In genomic region chr14:53599221-53599945, GRCh38 we compare ENCODE assay signal across 26 cellular contexts.
DNase-seq lines count a peak whose midpoint lies in the region; ATAC-seq lines count a peak whose summit lies in the region.
"Had no signal": no experiment of that assay in that cellular context is flagged by ENCODE, and none has a peak within 500 bp of the region (broad histone marks: within the 10 kb centered on the region; RNA-seq: fewer than 3 reads in every experiment).

No MANE protein-coding gene starts in this region.

- H2AK5ac ChIP-seq in mesenchymal stem cell (ENCODE audit: low read length, severe bottlenecking): peak overlapping the region; percentile 59

- H3K36me3 Mint-ChIP-seq in activated T-helper 2 cell treated with anti-CD3 and anti-CD28 coated beads, Interferon-gamma antibody, Interleukin-2, Interleukin-4, amounts not matched to agents 10 μg/mL and 5 μg/mL and 100 μg/mL, durations not matched to agents 14 hours and 24 hours and 36 hours (ENCODE audit: low read depth): no peaks in the 10 kb centered on the region
- H3K36me3 Mint-ChIP-seq: naive thymus-derived CD4-positive, alpha-beta T cell had no signal

- no peaks in the 10 kb centered on the region for H3K9me3 Mint-ChIP-seq in activated T-helper 2 cell treated with anti-CD3 and anti-CD28 coated beads, Interferon-gamma antibody, Interleukin-2, Interleukin-4, amounts not matched to agents 10 μg/mL and 5 μg/mL and 100 μg/mL, durations not matched to agents 14 hours and 24 hours and 36 hours
- H3K9me3 Mint-ChIP-seq: activated naive CD4-positive, alpha-beta T cell treated with anti-CD3 and anti-CD28 coated beads for 36 hours had no signal

- no peak overlapping the region for H3K4me3 Mint-ChIP-seq in activated T-helper 2 cell treated with anti-CD3 and anti-CD28 coated beads, Interferon-gamma antibody, Interleukin-2, Interleukin-4, amounts not matched to agents 10 μg/mL and 5 μg/mL and 100 μg/mL, durations not matched to agents 14 hours and 24 hours and 36 hours (ENCODE audit: low read depth)
- H3K4me3 Mint-ChIP-seq: activated CD8-positive, alpha-beta T cell treated with anti-CD3 and anti-CD28 coated beads, Interleukin-2, amount 10 ng/mL, durations not matched to agents 7 days and 5 days; activated naive CD4-positive, alpha-beta T cell treated with anti-CD3 and anti-CD28 coated beads for 36 hours; central memory CD8-positive, alpha-beta T cell; naive thymus-derived CD4-positive, alpha-beta T cell had no signal

- no peak overlapping the region for H3K4me3 ChIP-seq in mesenchymal stem cell (ENCODE audit: insufficient read depth in 1 of 2, low read depth in 1 of 2, low read length in 2 of 2)
- H3K4me3 ChIP-seq: BLaER1 treated with 17β-estradiol and CSF1 and Interleukin-3, amounts not matched to agents 10 nM and 100 nM; lung had no signal

- H3K79me1 ChIP-seq in mesenchymal stem cell (replicated peaks; ENCODE audit: low read length, poor library complexity, severe bottlenecking): no peaks in the 10 kb centered on the region

- 75% methylated on average over 5 of the region's 6 CpGs for WGBS in mesenchymal stem cell

- H2BK15ac ChIP-seq in mesenchymal stem cell (ENCODE audit: low read depth, poor library complexity, severe bottlenecking): no peak overlapping the region

- no peak overlapping the region for H2BK12ac ChIP-seq in mesenchymal stem cell (ENCODE audit: low read length in 2 of 2)

- no peaks in the 10 kb centered on the region for H3K9me3 ChIP-seq in mesenchymal stem cell (ENCODE audit: control insufficient read depth, low read length)

- H3K27me3 Mint-ChIP-seq in activated T-helper 2 cell treated with anti-CD3 and anti-CD28 coated beads, Interferon-gamma antibody, Interleukin-2, Interleukin-4, amounts not matched to agents 10 μg/mL and 5 μg/mL and 100 μg/mL, durations not matched to agents 14 hours and 24 hours and 36 hours (ENCODE audit: low read depth): no peaks in the 10 kb centered on the region
- H3K27me3 Mint-ChIP-seq: central memory CD8-positive, alpha-beta T cell had no signal

- no peak overlapping the region for H4K91ac ChIP-seq in mesenchymal stem cell (ENCODE audit: low read length)

- intact Hi-C loops in activated T-helper 2 cell treated with anti-CD3 and anti-CD28 coated beads, Interferon-gamma antibody, Interleukin-2, Interleukin-4, amounts not matched to agents 10 μg/mL and 5 μg/mL and 100 μg/mL, durations not matched to agents 14 hours and 24 hours and 36 hours (cut with micrococcal nuclease): no loop called here

- H3K18ac ChIP-seq in mesenchymal stem cell (ENCODE audit: low read depth in 1 of 2, low read length in 2 of 2): no peak overlapping the region

- peak overlapping the region; percentile 32 for H3K27ac ChIP-seq in mesenchymal stem cell (ENCODE audit: low read length, poor library complexity, severe bottlenecking)
- H3K27ac ChIP-seq: BLaER1 treated with 17β-estradiol and CSF1 and Interleukin-3, amounts not matched to agents 10 nM and 100 nM had no signal

- no peak overlapping the region for H3K9ac ChIP-seq in mesenchymal stem cell (ENCODE audit: low read length)
- H3K9ac ChIP-seq: BLaER1 treated with 17β-estradiol and CSF1 and Interleukin-3, amounts not matched to agents 10 nM and 100 nM had no signal

- no peak for ATAC-seq in HG02678 (IDR thresholded peaks at IDR 0.05; ENCODE audit: unreplicated experiment)
- ATAC-seq: activated CD4-positive, CD25-positive, alpha-beta regulatory T cell treated with anti-CD3 and anti-CD28 coated beads, Interleukin-2, amount 50 U/mL, for 24 hours; activated CD8-positive, alpha-beta T cell treated with anti-CD3 and anti-CD28 coated beads, Interleukin-2, amount 10 ng/mL, durations not matched to agents 7 days and 5 days; naive thymus-derived CD4-positive, alpha-beta T cell; Right ventricle myocardium inferior had no signal

- H3K27me3 ChIP-seq in mesenchymal stem cell (ENCODE audit: control insufficient read depth in 1 of 2, insufficient read depth in 1 of 2, low read length in 2 of 2): no peaks in the 10 kb centered on the region
- H3K27me3 ChIP-seq: BLaER1 treated with 17β-estradiol and CSF1 and Interleukin-3, amounts not matched to agents 10 nM and 100 nM had no signal

- no peaks in the 10 kb centered on the region for H3K36me3 ChIP-seq in mesenchymal stem cell (ENCODE audit: control insufficient read depth in 1 of 2, insufficient read depth in 2 of 2, low read depth in 1 of 2, low read length in 2 of 2)
- H3K36me3 ChIP-seq: BLaER1 treated with 17β-estradiol and CSF1 and Interleukin-3, amounts not matched to agents 10 nM and 100 nM had no signal

- no peak overlapping the region for H3K23ac ChIP-seq in mesenchymal stem cell (ENCODE audit: low read length in 2 of 2)

- DNase-seq in DMS79 (lab: John Stamatoyannopoulos, UW): peak; percentile 94
- peak; percentile 19 for DNase-seq in LHCN-M2 (ENCODE audit: low read depth)
- DNase-seq in astrocyte of the hippocampus (ENCODE audit: low read depth, low spot score): peak; percentile 36
- no peak for DNase-seq in mesenchymal stem cell
- DNase-seq in activated T-helper 2 cell treated with anti-CD3 and anti-CD28 coated beads, Interferon-gamma antibody, Interleukin-2, Interleukin-4, amounts not matched to agents 10 μg/mL and 5 μg/mL and 100 μg/mL, durations not matched to agents 14 hours and 24 hours and 36 hours (ENCODE audit: low spot score): no peak
- no peak for DNase-seq in activated CD8-positive, alpha-beta memory T cell treated with anti-CD3 and anti-CD28 coated beads, Interleukin-2, amount 50 U/mL, for 4 hours
- no peak for DNase-seq in activated gamma-delta T cell treated with Interleukin-2 at 50 U/mL for 16 hours
- DNase-seq: activated CD8-positive, alpha-beta T cell treated with anti-CD3 and anti-CD28 coated beads, Interleukin-2, amount 10 ng/mL, durations not matched to agents 7 days and 5 days; activated naive CD4-positive, alpha-beta T cell treated with anti-CD3 and anti-CD28 coated beads for 36 hours; activated T-cell treated with anti-CD3 and anti-CD28 coated beads, Interleukin-2, amount 50 U/mL, for 1 hour; amygdala; Calu3; erythroblast; foreskin melanocyte; GOT3; naive thymus-derived CD4-positive, alpha-beta T cell; NCI-H1105 treated with DMSO at 0.1 percent for 48 hours; NCI-H2171 treated with DMSO at 0.1 percent for 48 hours; NCI-H774; substantia nigra had no signal

- H3K4me2 ChIP-seq in mesenchymal stem cell (ENCODE audit: low read length, poor library complexity, severe bottlenecking): no peak overlapping the region
- H3K4me2 ChIP-seq: BLaER1 treated with 17β-estradiol and CSF1 and Interleukin-3, amounts not matched to agents 10 nM and 100 nM had no signal

- no peaks in the 10 kb centered on the region for H3K4me1 Mint-ChIP-seq in activated T-helper 2 cell treated with anti-CD3 and anti-CD28 coated beads, Interferon-gamma antibody, Interleukin-2, Interleukin-4, amounts not matched to agents 10 μg/mL and 5 μg/mL and 100 μg/mL, durations not matched to agents 14 hours and 24 hours and 36 hours (ENCODE audit: low read depth)
- H3K4me1 Mint-ChIP-seq: central memory CD8-positive, alpha-beta T cell; naive thymus-derived CD4-positive, alpha-beta T cell had no signal

- no peak overlapping the region for H3K27ac Mint-ChIP-seq in activated T-helper 2 cell treated with anti-CD3 and anti-CD28 coated beads, Interferon-gamma antibody, Interleukin-2, Interleukin-4, amounts not matched to agents 10 μg/mL and 5 μg/mL and 100 μg/mL, durations not matched to agents 14 hours and 24 hours and 36 hours
- H3K27ac Mint-ChIP-seq: activated CD8-positive, alpha-beta T cell treated with anti-CD3 and anti-CD28 coated beads, Interleukin-2, amount 10 ng/mL, durations not matched to agents 7 days and 5 days; activated naive CD4-positive, alpha-beta T cell treated with anti-CD3 and anti-CD28 coated beads for 36 hours; naive thymus-derived CD4-positive, alpha-beta T cell had no signal

- no peak overlapping the region for H2BK120ac ChIP-seq in mesenchymal stem cell (ENCODE audit: low read depth, low read length)

- no peak overlapping the region for H2BK5ac ChIP-seq in mesenchymal stem cell (ENCODE audit: low read depth, low read length, poor library complexity, severe bottlenecking)

- H3K4ac ChIP-seq in mesenchymal stem cell (ENCODE audit: low read depth in 1 of 2, low read length in 2 of 2): peak overlapping the region in 1 of 2 experiments; percentile 49

- H2AFZ ChIP-seq in mesenchymal stem cell (ENCODE audit: low read depth, low read length): no peak overlapping the region

- no peak overlapping the region for H3K14ac ChIP-seq in mesenchymal stem cell (ENCODE audit: low read length in 2 of 2)

- H3K4me1 ChIP-seq in mesenchymal stem cell (ENCODE audit: control insufficient read depth, insufficient read depth, low read depth, low read length): peaks cover 4% of the 10 kb centered on the region
- H3K4me1 ChIP-seq: BLaER1 treated with 17β-estradiol and CSF1 and Interleukin-3, amounts not matched to agents 10 nM and 100 nM had no signal

- H4K8ac ChIP-seq in mesenchymal stem cell (ENCODE audit: low read length): no peak overlapping the region

Comparison
In these comparisons a context has a peak if more than half of its experiments do, and no peak if none do; other contexts are left out.
1. DNase-seq: peak in DMS79 (single experiment), LHCN-M2 (single experiment) and astrocyte of the hippocampus (single experiment); none in mesenchymal stem cell (single experiment), activated T-helper 2 cell treated with anti-CD3 and anti-CD28 coated beads, Interferon-gamma antibody, Interleukin-2, Interleukin-4, amounts not matched to agents 10 μg/mL and 5 μg/mL and 100 μg/mL, durations not matched to agents 14 hours and 24 hours and 36 hours (single experiment), activated CD8-positive, alpha-beta memory T cell treated with anti-CD3 and anti-CD28 coated beads, Interleukin-2, amount 50 U/mL, for 4 hours (single experiment) and activated gamma-delta T cell treated with Interleukin-2 at 50 U/mL for 16 hours (single experiment).